2 cellular contexts compared by ENCODE assay signal in genomic region chr11:76201672-76202412, GRCh38.
TF ChIP-seq lines count a peak whose summit lies in the region.

No MANE protein-coding gene starts in this region.

TF ChIP-seq in GM12878, 131 proteins besides CTCF, POLR2A, EP300 and RAD21:
- no peak for TF ChIP-seq ZNF24 (IDR thresholded peaks at IDR 0.05)
- TF ChIP-seq NR2F1 (conservative IDR thresholded peaks at IDR 0.05) = no peak
- no peak for TF ChIP-seq ZSCAN29 (IDR thresholded peaks at IDR 0.05)
- no peak for TF ChIP-seq GABPA (IDR thresholded peaks at IDR 0.05; ENCODE audit: low read depth)
- TF ChIP-seq CBX3 (IDR thresholded peaks at IDR 0.05; ENCODE audit: borderline replicate concordance, low read depth) = no peak
- TF ChIP-seq PKNOX1 (IDR thresholded peaks at IDR 0.05) = no peak
- TF ChIP-seq NBN (IDR thresholded peaks at IDR 0.05) = no peak
- TF ChIP-seq BHLHE40 (IDR thresholded peaks at IDR 0.05; ENCODE audit: borderline replicate concordance in 1 of 2, low read depth in 2 of 2, low read length in 1 of 2) = no peak
- TF ChIP-seq ZBTB40 (IDR thresholded peaks at IDR 0.05; ENCODE audit: borderline replicate concordance) = no peak
- no peak for TF ChIP-seq CHD1 (IDR thresholded peaks at IDR 0.05; ENCODE audit: low read depth, low read length)
- no peak for TF ChIP-seq PAX5 (IDR thresholded peaks at IDR 0.05; ENCODE audit: borderline replicate concordance, low read depth, low read length)
- TF ChIP-seq MEF2A (IDR thresholded peaks at IDR 0.05; ENCODE audit: insufficient read depth, low read depth, low read length) = no peak
- no peak for TF ChIP-seq SIX5 (IDR thresholded peaks at IDR 0.05; ENCODE audit: low read depth, low read length, severe bottlenecking)
- no peak for TF ChIP-seq MYB (IDR thresholded peaks at IDR 0.05; ENCODE audit: borderline replicate concordance, low read depth, low read length)

TF ChIP-seq in SK-N-SH, 30 proteins besides CTCF, POLR2A, EP300 and RAD21:
- TF ChIP-seq MEF2A (IDR thresholded peaks at IDR 0.05; ENCODE audit: borderline replicate concordance, low read depth) (no peak), FOXM1 (IDR thresholded peaks at IDR 0.05; ENCODE audit: low read depth) (no peak)
